In the genomic region with DNA sequence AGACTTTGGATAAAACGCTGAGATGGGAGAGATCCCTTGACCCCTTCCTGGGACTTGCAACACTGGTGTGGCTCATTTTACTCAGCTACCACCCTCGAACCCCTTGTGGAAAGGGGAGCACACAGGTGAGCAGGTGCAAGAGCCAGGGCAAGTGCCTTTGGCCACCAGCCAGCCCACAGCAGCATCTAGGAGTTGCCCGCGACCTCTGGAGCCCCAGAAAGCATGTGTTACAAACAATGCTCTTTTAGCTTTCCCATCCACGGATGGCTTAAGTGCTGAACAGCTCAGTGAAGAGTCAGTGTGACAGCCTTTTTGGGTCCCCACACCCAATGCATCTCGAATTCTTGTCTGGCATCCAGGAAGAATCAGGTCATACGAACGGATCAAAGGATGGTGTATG, we compare ENCODE assay signal across 14 cellular contexts.
"Had no signal": no experiment of that assay in that cellular context is flagged by ENCODE, and none has a peak within 500 bp of the region (broad histone marks: within the 10 kb centered on the region; RNA-seq: fewer than 3 reads in every experiment).

No MANE protein-coding gene starts in this region.

- H3K36me3 Mint-ChIP-seq: activated naive CD4-positive, alpha-beta T cell treated with anti-CD3 and anti-CD28 coated beads, Interleukin-2, amount 50 U/mL, for 24 hours; WTC11 had no signal

- H3K27ac ChIP-seq: sigmoid colon had no signal

- H3K4me1 ChIP-seq: sigmoid colon had no signal

- H3K27me3 Mint-ChIP-seq: activated naive CD4-positive, alpha-beta T cell treated with anti-CD3 and anti-CD28 coated beads, Interleukin-2, amount 50 U/mL, for 24 hours; stimulated activated naive CD8-positive, alpha-beta T cell treated with anti-CD3 and anti-CD28 coated beads, Interleukin-15, Interleukin-2, amounts not matched to agents 100 ng/mL and 50 ng/mL, for 24 hours had no signal

- H3K27ac Mint-ChIP-seq: nephron progenitor cell; stimulated activated naive CD8-positive, alpha-beta T cell treated with anti-CD3 and anti-CD28 coated beads, Interleukin-15, Interleukin-2, amounts not matched to agents 100 ng/mL and 50 ng/mL, for 24 hours; WTC11 had no signal

- H3K4me3 ChIP-seq: dorsolateral prefrontal cortex, lung, mucosa of descending colon, sigmoid colon had no signal

- H3K4me1 Mint-ChIP-seq: nephron progenitor cell had no signal

- H3K9me3 ChIP-seq: mucosa of descending colon, sigmoid colon had no signal

- H3K27me3 ChIP-seq: dorsolateral prefrontal cortex, sigmoid colon had no signal

- ATAC-seq: left colon, WTC11 had no signal

- H3K4me3 Mint-ChIP-seq: activated naive CD4-positive, alpha-beta T cell treated with anti-CD3 and anti-CD28 coated beads, Interleukin-2, amount 50 U/mL, for 24 hours; nephron progenitor cell; stimulated activated naive CD8-positive, alpha-beta T cell treated with anti-CD3 and anti-CD28 coated beads, Interleukin-15, Interleukin-2, amounts not matched to agents 100 ng/mL and 50 ng/mL, for 24 hours; WTC11 had no signal

- H3K36me3 ChIP-seq: sigmoid colon had no signal

- DNase-seq: activated CD4-positive, alpha-beta T cell treated with anti-CD3 and anti-CD28 coated beads, Interleukin-2, amount 50 U/mL, for 1 hour; activated effector memory CD4-positive, alpha-beta T cell treated with Interleukin-2 at 50 U/mL for 16 hours; dorsolateral prefrontal cortex; left colon; mucosa of descending colon; nephron progenitor cell; sigmoid colon; stimulated activated CD4-positive, alpha-beta T cell treated with anti-CD3 and anti-CD28 coated beads, Interleukin-2, amount 100 ng/mL, for 48 hours; stimulated activated CD8-positive, alpha-beta memory T cell treated with anti-CD3 and anti-CD28 coated beads, Interleukin-4, amount 100 ng/mL, for 48 hours; T-helper 1 cell had no signal
